In genomic region chr2:2889646-2890045, GRCh38 we compare ENCODE assay signal across 24 cellular contexts.
"Had no signal": no experiment of that assay in that cellular context is flagged by ENCODE, and none has a peak within 500 bp of the region (broad histone marks: within the 10 kb centered on the region; RNA-seq: fewer than 3 reads in every experiment).

No MANE protein-coding gene starts in this region.

- H3K4me3 ChIP-seq: left ventricle myocardium inferior, lung, right atrium auricular region, right lobe of liver, smooth muscle cell, stomach, testis, thyroid gland, transverse colon, upper lobe of left lung, vagina had no signal

- DNase-seq: immature natural killer cell; left ventricle myocardium inferior; mesendoderm; naive thymus-derived CD8-positive, alpha-beta T cell; stimulated activated CD4-positive, alpha-beta T cell treated with anti-CD3 and anti-CD28 coated beads, Interleukin-12 subunit alpha, Interleukin-12 subunit beta, amount 100 ng/mL, for 4 hours; stimulated activated CD4-positive, alpha-beta T cell treated with anti-CD3 and anti-CD28 coated beads, Interleukin-15, amount 100 ng/mL, for 24 hours; stimulated activated CD4-positive, alpha-beta T cell treated with anti-CD3 and anti-CD28 coated beads, Interleukin-2, amount 100 ng/mL, for 24 hours; stimulated activated CD4-positive, alpha-beta T cell treated with anti-CD3 and anti-CD28 coated beads, Interleukin-4, amount 100 ng/mL, for 1 hour; stimulated activated naive B cell treated with anti-CD40 and anti-IgM and Interleukin-4, amounts not matched to agents 10 μg/mL and 1 μg/mL and 100 μg/mL, for 72 hours; stimulated activated naive CD8-positive, alpha-beta T cell treated with anti-CD3 and anti-CD28 coated beads, Interleukin-15, Interleukin-2, amounts not matched to agents 100 U/mL and 50 U/mL, for 24 hours; stomach; testis; thyroid gland; transverse colon; upper lobe of left lung had no signal

- H3K27me3 ChIP-seq: right atrium auricular region, right lobe of liver, stomach, testis, thyroid gland, transverse colon, upper lobe of left lung, vagina had no signal

- H3K79me2 ChIP-seq: parathyroid adenoma had no signal

- H3K36me3 Mint-ChIP-seq: immature natural killer cell; naive thymus-derived CD8-positive, alpha-beta T cell had no signal

- H3K27ac Mint-ChIP-seq: immature natural killer cell; naive thymus-derived CD8-positive, alpha-beta T cell; nephron; progenitor cell of endocrine pancreas; stimulated activated naive B cell treated with anti-CD40 and anti-IgM and Interleukin-4, amounts not matched to agents 10 μg/mL and 1 μg/mL and 100 μg/mL, for 72 hours had no signal

- H3K9me3 ChIP-seq: left ventricle myocardium inferior, right atrium auricular region, right lobe of liver, stomach, testis, thyroid gland, transverse colon, upper lobe of left lung, vagina had no signal

- H3K4me2 ChIP-seq: smooth muscle cell had no signal

- H3K4me1 ChIP-seq: left ventricle myocardium inferior, parathyroid adenoma, right atrium auricular region, right lobe of liver, stomach, testis, thyroid gland, transverse colon, upper lobe of left lung, vagina had no signal

- H3K9me3 Mint-ChIP-seq: naive thymus-derived CD8-positive, alpha-beta T cell; nephron; neural crest cell; stimulated activated naive B cell treated with anti-CD40 and anti-IgM and Interleukin-4, amounts not matched to agents 10 μg/mL and 1 μg/mL and 100 μg/mL, for 72 hours had no signal

- H3K36me3 ChIP-seq: left ventricle myocardium inferior, right atrium auricular region, right lobe of liver, stomach, thyroid gland, transverse colon, upper lobe of left lung, vagina had no signal

- H3K27ac ChIP-seq: left ventricle myocardium inferior, parathyroid adenoma, right atrium auricular region, right lobe of liver, stomach, testis, thyroid gland, transverse colon, upper lobe of left lung, vagina had no signal

- H3K4me1 Mint-ChIP-seq: immature natural killer cell; naive thymus-derived CD8-positive, alpha-beta T cell; neural crest cell; stimulated activated naive B cell treated with anti-CD40 and anti-IgM and Interleukin-4, amounts not matched to agents 10 μg/mL and 1 μg/mL and 100 μg/mL, for 72 hours had no signal

- H2AFZ ChIP-seq: parathyroid adenoma had no signal

- H3K4me3 Mint-ChIP-seq: immature natural killer cell; naive thymus-derived CD8-positive, alpha-beta T cell; nephron; neural crest cell; stimulated activated naive B cell treated with anti-CD40 and anti-IgM and Interleukin-4, amounts not matched to agents 10 μg/mL and 1 μg/mL and 100 μg/mL, for 72 hours had no signal

- H3K9ac ChIP-seq: parathyroid adenoma had no signal
